In the genomic region with DNA sequence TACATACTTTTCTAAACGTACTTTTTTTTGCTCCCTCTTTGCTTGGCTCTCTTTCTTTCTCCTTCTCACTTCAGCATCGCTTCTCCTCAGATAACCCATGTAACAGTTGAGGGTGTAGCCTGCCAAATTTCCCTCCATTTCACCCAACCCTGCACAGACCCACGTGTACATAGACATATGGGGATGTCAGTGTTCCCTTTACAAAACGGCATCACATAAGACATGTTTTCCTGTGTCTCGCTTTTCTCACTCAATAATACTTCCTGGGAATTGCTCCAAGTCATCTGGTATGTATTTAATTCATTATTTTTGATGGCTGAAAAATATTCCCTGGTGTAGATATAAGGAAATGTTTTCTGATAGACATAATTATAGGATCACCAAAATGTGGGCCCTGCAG, we compare ENCODE assay signal across 20 cellular contexts.
A peak's percentile ranks its signal among the peaks of the same experiment; 100 is the strongest.
DNase-seq lines count a peak whose midpoint lies in the region; ATAC-seq and TF ChIP-seq lines count a peak whose summit lies in the region.
"Had no signal": no experiment of that assay in that cellular context is flagged by ENCODE, and none has a peak within 500 bp of the region (broad histone marks: within the 10 kb centered on the region; RNA-seq: fewer than 3 reads in every experiment).

No MANE protein-coding gene starts in this region.

- H3K36me3 ChIP-seq in adipocyte (ENCODE audit: control insufficient read depth, insufficient read depth, low read length, severe bottlenecking) (no peaks in the 10 kb centered on the region), lower lobe of right lung (no peaks in the 10 kb centered on the region)
- H3K36me3 ChIP-seq: MG63, Peyer's patch had no signal

- H3K4me1 ChIP-seq in adipocyte (ENCODE audit: control insufficient read depth, insufficient read depth, low read length) (no peaks in the 10 kb centered on the region), lower lobe of right lung (no peaks in the 10 kb centered on the region)
- H3K4me1 ChIP-seq: Peyer's patch had no signal

- H3K9me3 ChIP-seq in adipocyte (ENCODE audit: control insufficient read depth, low read length), result peaks cover 9% of the 10 kb centered on the region
- peaks cover 9% of the 10 kb centered on the region for H3K9me3 ChIP-seq in lower lobe of right lung
- H3K9me3 ChIP-seq: MG63, Peyer's patch had no signal

- DNase-seq in Ammon's horn (ENCODE audit: low spot score) (peak; percentile 53), NCI-H1694 (lab: John Stamatoyannopoulos, UW) (peak; percentile 93), adipocyte (ENCODE audit: low read depth) (peak; percentile 24), fibroblast of peridontal ligament (ENCODE audit: extremely low read depth) (peak; percentile 8), NCI-H2081 treated with DMSO at 0.1 percent for 48 hours (lab: John Stamatoyannopoulos, UW) (no peak), lower lobe of right lung (no peak)
- DNase-seq: GF-D8; GM23248; HCEC 1CT; Kasumi-1; MG63; NCI-H1048; NCI-H146; NCI-H2107; NCI-H226; NCI-H526 treated with DMSO at 0.1 percent for 48 hours; NK-92 treated with Interleukin-12 subunit alpha and Interleukin-12 subunit beta, amount 100 ng/mL, for 24 hours; Peyer's patch; T-cell had no signal

- H3K9ac ChIP-seq in adipocyte (ENCODE audit: low read length), result no peak overlapping the region
- H3K9ac ChIP-seq: GM23248 had no signal

- no peak overlapping the region for H3K27ac ChIP-seq in lower lobe of right lung
- H3K27ac ChIP-seq: GM23248, Peyer's patch had no signal

- H3K4me3 ChIP-seq in adipocyte (ENCODE audit: low read length) (no peak overlapping the region), lower lobe of right lung (no peak overlapping the region)
- H3K4me3 ChIP-seq: GM23248, MG63, Peyer's patch had no signal

- TF ChIP-seq CTCF in lower lobe of right lung (IDR thresholded peaks at IDR 0.05), result no peak

- peaks cover 45% of the 10 kb centered on the region for H3K27me3 ChIP-seq in adipocyte (replicated peaks; ENCODE audit: control insufficient read depth, insufficient read depth, low read length)
- H3K27me3 ChIP-seq in lower lobe of right lung (ENCODE audit: low read depth), result peaks cover 6% of the 10 kb centered on the region
- H3K27me3 ChIP-seq: Peyer's patch had no signal

- ATAC-seq in GM18498 (IDR thresholded peaks at IDR 0.05; ENCODE audit: unreplicated experiment), result no peak
- no peak for ATAC-seq in lower lobe of right lung
- ATAC-seq: T-cell had no signal

- intact Hi-C loops in lower lobe of right lung (cut with DNase I), result loop anchor here (10.0 kb wide), 1 partner anchor 195 kb away; no protein-coding TSS in a partner anchor

Comparison
In these comparisons a context has a peak if more than half of its experiments do, and no peak if none do; other contexts are left out.
1. DNase-seq: peak in Ammon's horn (single experiment), NCI-H1694 (single experiment), adipocyte (single experiment) and fibroblast of peridontal ligament (single experiment); none in NCI-H2081 treated with DMSO at 0.1 percent for 48 hours (single experiment) and lower lobe of right lung (single experiment).